ENCODE assay signal across 8 cellular contexts in genomic region chr6:27831434-27832081, GRCh38.
DNase-seq lines count a peak whose midpoint lies in the region; ATAC-seq and TF ChIP-seq lines count a peak whose summit lies in the region.
"Not testable (repeated sequence)": the region's sequence is repeated elsewhere in the genome, so short reads cannot be mapped to it uniquely, and the experiment has no call there.

No MANE protein-coding gene starts in this region.

- not testable (repeated sequence) for H3K27me3 Mint-ChIP-seq in osteocyte (ENCODE audit: unreplicated experiment)

- H3K4me1 Mint-ChIP-seq in osteocyte (ENCODE audit: unreplicated experiment): peaks cover 40% of the 10 kb centered on the region

- peak; percentile 75 for ATAC-seq in GM18517 (IDR thresholded peaks at IDR 0.05; ENCODE audit: unreplicated experiment)
- ATAC-seq in HG02852 (IDR thresholded peaks at IDR 0.05; ENCODE audit: unreplicated experiment): peak; percentile 73
- ATAC-seq in upper lobe of right lung: peak; percentile 98

- H3K36me3 ChIP-seq in upper lobe of right lung: not testable (repeated sequence)

- peak overlapping the region; percentile 58 for H3K4me3 ChIP-seq in upper lobe of right lung

- peak overlapping the region; percentile 98 for H3K27ac Mint-ChIP-seq in osteocyte (ENCODE audit: unreplicated experiment)

- H3K27ac ChIP-seq in upper lobe of right lung: peak overlapping the region; percentile 45

- not testable (repeated sequence) for H3K9me3 Mint-ChIP-seq in osteocyte (ENCODE audit: unreplicated experiment)

- not testable (repeated sequence) for H3K9me3 ChIP-seq in upper lobe of right lung

- not testable (repeated sequence) for TF ChIP-seq CTCF in osteocyte (IDR thresholded peaks at IDR 0.05); upper lobe of right lung (IDR thresholded peaks at IDR 0.05)

- peak overlapping the region; percentile 88 for H3K4me3 Mint-ChIP-seq in osteocyte (ENCODE audit: unreplicated experiment)

- not testable (repeated sequence) for H3K36me3 Mint-ChIP-seq in osteocyte (ENCODE audit: unreplicated experiment)

- H3K27me3 ChIP-seq in upper lobe of right lung: not testable (repeated sequence)

- peaks cover 15% of the 10 kb centered on the region for H3K4me1 ChIP-seq in upper lobe of right lung

- DNase-seq in NCI-H1092 (lab: John Stamatoyannopoulos, UW) (peak; percentile 51), SKM-1 (lab: John Stamatoyannopoulos, UW; ENCODE audit: unreplicated experiment) (peak; percentile 41), head of caudate nucleus (peak in 33 of 42 donors; percentile 23 to 76 (median 57)), upper lobe of right lung (peak; percentile 86)
- peak; percentile 63 for DNase-seq in activated naive CD4-positive, alpha-beta T cell treated with anti-CD3 and anti-CD28 coated beads, Interleukin-2, amount 50 U/mL, for 16 hours
- not testable (repeated sequence) for DNase-seq in osteocyte (ENCODE audit: extremely low spot score, unreplicated experiment)

- intact Hi-C loops in head of caudate nucleus (cut with DNase I); upper lobe of right lung (cut with DNase I): not testable (repeated sequence)
